In genomic region chr6:31741815-31742214, GRCh38 we compare ENCODE assay signal across 19 cellular contexts. TPM values are rescaled to one million over a fixed set of nuclear protein-coding genes. Genes with fewer than 3 reads are reported as not detected.
DNase-seq lines count a peak whose midpoint lies in the region; ATAC-seq and TF ChIP-seq lines count a peak whose summit lies in the region.
"Had no signal": no experiment of that assay in that cellular context is flagged by ENCODE, and none has a peak within 500 bp of the region (broad histone marks: within the 10 kb centered on the region; RNA-seq: fewer than 3 reads in every experiment).

No MANE protein-coding gene starts in this region.

- H3K36me3 Mint-ChIP-seq in MCF 10A (ENCODE audit: insufficient read depth, unreplicated experiment) (peaks cover 4% of the 10 kb centered on the region), T-helper 17 cell (ENCODE audit: low read depth) (no peaks in the 10 kb centered on the region), endothelial cell (ENCODE audit: low read depth, unreplicated experiment) (peaks cover 5% of the 10 kb centered on the region)

- no peaks in the 10 kb centered on the region for H3K9me3 ChIP-seq in breast epithelium
- H3K9me3 ChIP-seq in T-helper 17 cell (ENCODE audit: control insufficient read depth, low read length, poor library complexity, severe bottlenecking) = no peaks in the 10 kb centered on the region
- no peaks in the 10 kb centered on the region for H3K9me3 ChIP-seq in subcutaneous abdominal adipose tissue (ENCODE audit: control insufficient read depth in 5 of 5, low read length in 5 of 5)
- H3K9me3 ChIP-seq: ovary had no signal

- H3K4me1 ChIP-seq in breast epithelium = peaks cover 7 to 26% of the 10 kb centered on the region in 2 donors
- peaks cover 4 to 54% (median 37%) of the 10 kb centered on the region in 5 donors for H3K4me1 ChIP-seq in subcutaneous abdominal adipose tissue (ENCODE audit: control insufficient read depth in 5 of 5, insufficient read depth in 5 of 5, low read length in 5 of 5)

- H3K27ac ChIP-seq in breast epithelium (no peak overlapping the region), subcutaneous abdominal adipose tissue (ENCODE audit: low read depth, low read length) (peak overlapping the region; percentile 63), coronary artery (no peak overlapping the region)
- H3K27ac ChIP-seq: epithelial cell of prostate, ovary had no signal

- ATAC-seq in T-helper 17 cell (no peak), HG03442 (IDR thresholded peaks at IDR 0.05; ENCODE audit: unreplicated experiment) (no peak), GM18867 (IDR thresholded peaks at IDR 0.05; ENCODE audit: unreplicated experiment) (no peak)
- ATAC-seq: HepG2; stimulated activated naive B cell treated with anti-CD40 and anti-IgM and Interleukin-4, amounts not matched to agents 10 μg/mL and 1 μg/mL and 100 μg/mL, for 72 hours had no signal

- BruUV-seq in MCF 10A (replicated peaks; lab: Mats Ljungman, UMichigan) = no TSS peak

- H3K27me3 Mint-ChIP-seq in MCF 10A (ENCODE audit: insufficient read depth, unreplicated experiment) (no peaks in the 10 kb centered on the region), T-helper 17 cell (no peaks in the 10 kb centered on the region), endothelial cell (ENCODE audit: unreplicated experiment) (peaks cover 9% of the 10 kb centered on the region)
- H3K27me3 Mint-ChIP-seq: stimulated activated naive B cell treated with anti-CD40 and anti-IgM and Interleukin-4, amounts not matched to agents 10 μg/mL and 1 μg/mL and 100 μg/mL, for 72 hours had no signal

- no peaks in the 10 kb centered on the region for H3K27me3 ChIP-seq in breast epithelium
- no peaks in the 10 kb centered on the region for H3K27me3 ChIP-seq in subcutaneous abdominal adipose tissue (ENCODE audit: control insufficient read depth in 5 of 5, insufficient read depth in 4 of 5, low read length in 5 of 5)
- H3K27me3 ChIP-seq: ovary had no signal

- no peak overlapping the region for H3K4me3 ChIP-seq in breast epithelium
- H3K4me3 ChIP-seq in subcutaneous abdominal adipose tissue (ENCODE audit: low read depth in 1 of 5, low read length in 5 of 5) = no peak overlapping the region
- H3K4me3 ChIP-seq in coronary artery = no peak overlapping the region
- H3K4me3 ChIP-seq: ovary had no signal

- POLR2A ChIA-PET in MCF 10A (lab: Yijun Ruan, JAX) = interaction anchor here (0.7 to 1.7 kb wide), 4 partner anchors 9 to 81 kb away, joined by 3 to 6 read pairs (median 4); no protein-coding TSS in a partner anchor

- H3K4me3 Mint-ChIP-seq in MCF 10A (ENCODE audit: unreplicated experiment) (peak overlapping the region; percentile 9), T-helper 17 cell (peak overlapping the region; percentile 33), endothelial cell (ENCODE audit: unreplicated experiment) (no peak overlapping the region)

- no peak overlapping the region for H3K9ac ChIP-seq in subcutaneous abdominal adipose tissue (ENCODE audit: low read length in 5 of 5)

- no peak for TF ChIP-seq POLR2A in breast epithelium (IDR thresholded peaks at IDR 0.05)

- no peaks in the 10 kb centered on the region for H3K9me3 Mint-ChIP-seq in MCF 10A (ENCODE audit: unreplicated experiment)
- H3K9me3 Mint-ChIP-seq in endothelial cell (ENCODE audit: unreplicated experiment) = no peaks in the 10 kb centered on the region
- H3K9me3 Mint-ChIP-seq: stimulated activated naive B cell treated with anti-CD40 and anti-IgM and Interleukin-4, amounts not matched to agents 10 μg/mL and 1 μg/mL and 100 μg/mL, for 72 hours had no signal

- DNase-seq in MCF 10A (ENCODE audit: unreplicated experiment) (no peak), breast epithelium (ENCODE audit: low spot score in 2 of 2) (no peak), T-helper 17 cell (no peak), endothelial cell (ENCODE audit: low spot score) (no peak), coronary artery (ENCODE audit: low spot score) (no peak)
- DNase-seq: DMS79; mammary epithelial cell; NCI-H1417 treated with DMSO at 0.1 percent for 48 hours; NCI-H2227 treated with DMSO at 0.1 percent for 48 hours; ovary; stimulated activated naive B cell treated with anti-CD40 and anti-IgM and Interleukin-4, amounts not matched to agents 10 μg/mL and 1 μg/mL and 100 μg/mL, for 72 hours had no signal

- H3K4me1 Mint-ChIP-seq in MCF 10A (ENCODE audit: insufficient read depth, unreplicated experiment) (peaks cover 35% of the 10 kb centered on the region), T-helper 17 cell (peaks cover 45% of the 10 kb centered on the region), endothelial cell (ENCODE audit: unreplicated experiment) (peaks cover 41% of the 10 kb centered on the region)

- intact Hi-C loops in MCF 10A (cut with micrococcal nuclease) = no loop called here
- intact Hi-C loops in breast epithelium (cut with DNase I; ENCODE audit: low total_unique reads) = no loop called here

- CTCF ChIA-PET in MCF 10A (lab: Yijun Ruan, JAX) = interaction anchor here (0.7 to 1.2 kb wide), 2 partner anchors 50 to 307 kb away, joined by 4 read pairs; no protein-coding TSS in a partner anchor

- TF ChIP-seq CTCF in MCF 10A (IDR thresholded peaks at IDR 0.05; ENCODE audit: unreplicated experiment) = no peak
- no peak for TF ChIP-seq CTCF in breast epithelium (IDR thresholded peaks at IDR 0.05)
- no peak for TF ChIP-seq CTCF in endothelial cell (IDR thresholded peaks at IDR 0.05; ENCODE audit: unreplicated experiment)
- no peak for TF ChIP-seq CTCF in coronary artery (IDR thresholded peaks at IDR 0.05)

- H3K27ac Mint-ChIP-seq in MCF 10A (ENCODE audit: low read depth, unreplicated experiment) (no peak overlapping the region), T-helper 17 cell (no peak overlapping the region), endothelial cell (ENCODE audit: unreplicated experiment) (peak overlapping the region; percentile 26)
- H3K27ac Mint-ChIP-seq: stimulated activated naive B cell treated with anti-CD40 and anti-IgM and Interleukin-4, amounts not matched to agents 10 μg/mL and 1 μg/mL and 100 μg/mL, for 72 hours had no signal

- H3K36me3 ChIP-seq in breast epithelium (no peaks in the 10 kb centered on the region), subcutaneous abdominal adipose tissue (ENCODE audit: control insufficient read depth in 5 of 5, insufficient read depth in 5 of 5, low read length in 5 of 5) (no peaks in the 10 kb centered on the region)
- H3K36me3 ChIP-seq: ovary had no signal

RNA-seq across cellular contexts. Expression of gene MSH5, which starts 2.0 kb away (rescaled TPM):
- total RNA-seq in MCF 10A (2022) = 36.6 and 43.1 TPM in 2 replicates
- total RNA-seq in breast epithelium = 10 to 100 TPM in 1 of 3 donors, 1 to 10 TPM in 2; 7.9 to 13.4 (median 8.0) TPM
- 10 to 100 TPM; 12.9 to 18.3 TPM for total RNA-seq in T-helper 17 cell
- total RNA-seq in endothelial cell (ENCODE audit: unreplicated experiment) = 16.1 TPM

RNA-seq across cellular contexts. Expression of gene CLIC1, which starts 5.5 kb away (rescaled TPM):
- total RNA-seq in MCF 10A (2022) (511 and 632 TPM in 2 replicates), breast epithelium (100 to 1,000 TPM; 266 to 325 (median 318) TPM), T-helper 17 cell (100 to 1,000 TPM; 145 to 152 TPM), endothelial cell (ENCODE audit: unreplicated experiment) (420 TPM)

RNA-seq across cellular contexts. Expression of gene DDAH2, which starts 12.7 kb away (rescaled TPM):
- total RNA-seq in MCF 10A (2022) (8.5 and 13.5 TPM in 2 replicates), breast epithelium (100 to 1,000 TPM in 2 of 3 donors, 10 to 100 TPM in 1; 100.0 to 212 (median 115) TPM), T-helper 17 cell (1 to 10 TPM; 4.7 to 7.3 TPM), endothelial cell (ENCODE audit: unreplicated experiment) (145 TPM)

RNA-seq across cellular contexts. Expression of gene MPIG6B, which starts 18.6 kb away (rescaled TPM):
- total RNA-seq in MCF 10A (2022) (not detected in 2 replicates), breast epithelium (under 1 TPM in 1 of 3 donors, not detected in 2; 0.16 TPM), T-helper 17 cell (100 to 1,000 TPM in 1 of 2 donors, 1 to 10 TPM in 1; 3.4 to 129 TPM), endothelial cell (ENCODE audit: unreplicated experiment) (not detected)
- total RNA-seq: chondrocyte, H1, HepG2, mammary epithelial cell had no signal

RNA-seq across cellular contexts. Expression of gene LY6G6C, which starts 20.3 kb away (rescaled TPM):
- 0.32 TPM in 1 of 2 replicates, not detected in the other for total RNA-seq in MCF 10A (2022)
- total RNA-seq in breast epithelium = not detected
- total RNA-seq in T-helper 17 cell = not detected
- 0.28 TPM for total RNA-seq in endothelial cell (ENCODE audit: unreplicated experiment)
- total RNA-seq: H1, HepG2, skeletal muscle tissue had no signal
